13 cellular contexts compared by ENCODE assay signal in the genomic region with DNA sequence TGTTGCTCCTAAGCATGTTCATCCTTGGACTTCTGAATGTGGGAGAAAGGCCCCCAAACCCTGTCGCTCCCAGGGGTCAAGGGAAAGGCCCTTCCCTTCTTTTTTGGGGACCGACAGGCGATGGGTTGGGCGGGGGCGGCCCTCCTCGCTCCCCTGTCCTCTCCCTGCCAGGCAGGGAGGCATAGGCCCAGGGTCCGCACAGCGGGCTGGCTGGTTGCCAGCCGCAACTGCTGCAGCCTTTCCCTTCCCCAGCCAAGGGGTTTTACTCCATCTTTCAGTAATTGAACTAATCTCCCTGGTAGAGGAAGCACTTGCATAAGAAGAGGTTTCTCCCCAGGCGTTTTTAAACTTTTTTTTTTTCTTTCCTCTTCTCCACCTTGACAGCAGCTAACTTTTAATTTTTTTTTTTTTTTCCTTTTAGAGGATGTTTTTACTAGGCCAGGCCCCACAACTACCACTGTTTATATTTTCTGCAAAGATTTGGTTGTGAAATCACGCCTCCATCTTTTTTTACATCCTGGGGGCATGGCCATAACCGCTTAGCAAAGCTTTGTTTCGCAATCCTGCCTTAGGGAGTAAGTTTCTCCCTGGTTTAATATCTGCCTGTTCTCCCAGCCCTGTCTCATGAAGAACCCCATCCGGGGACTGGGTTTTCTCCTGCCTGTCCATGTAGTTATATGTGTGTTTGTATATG.
DNase-seq lines count a peak whose midpoint lies in the region; ATAC-seq and TF ChIP-seq lines count a peak whose summit lies in the region.
"Had no signal": no experiment of that assay in that cellular context is flagged by ENCODE, and none has a peak within 500 bp of the region (broad histone marks: within the 10 kb centered on the region; RNA-seq: fewer than 3 reads in every experiment).

No MANE protein-coding gene starts in this region.

- no peaks in the 10 kb centered on the region for H3K9me3 ChIP-seq in iPS-20b (ENCODE audit: insufficient read depth, low read depth, low read length)
- H3K9me3 ChIP-seq: neutrophil had no signal

- TF ChIP-seq CTCF in 22Rv1 (IDR thresholded peaks at IDR 0.05) (no peak), HL-60 (IDR thresholded peaks at IDR 0.05; ENCODE audit: insufficient read depth, low read length) (no peak), dorsolateral prefrontal cortex (IDR thresholded peaks at IDR 0.05 in 54 of 56, conservative IDR thresholded peaks at IDR 0.05 in 2 of 56; ENCODE audit: low read depth in 1 of 56, partially characterized antibody in 56 of 56) (no peak)

- H3K36me3 ChIP-seq in iPS-20b (ENCODE audit: insufficient read depth, low read depth, low read length): no peaks in the 10 kb centered on the region
- H3K36me3 ChIP-seq: neutrophil had no signal

- H3K4me3 Mint-ChIP-seq in stimulated activated effector memory CD8-positive, alpha-beta T cell treated with anti-CD3 and anti-CD28 coated beads, Interleukin-12 subunit alpha, Interleukin-12 subunit beta, amount 100 ng/mL, for 72 hours: no peak overlapping the region
- H3K4me3 Mint-ChIP-seq: activated CD4-positive, alpha-beta T cell treated with anti-CD3 and anti-CD28 coated beads for 36 hours; CD4-positive, CD25-positive, alpha-beta regulatory T cell; effector memory CD8-positive, alpha-beta T cell had no signal

- no peaks in the 10 kb centered on the region for H3K27me3 ChIP-seq in HL-60 (ENCODE audit: insufficient read depth, poor library complexity, severe bottlenecking)
- no peaks in the 10 kb centered on the region for H3K27me3 ChIP-seq in iPS-20b (ENCODE audit: insufficient read depth, low read length)
- H3K27me3 ChIP-seq in dorsolateral prefrontal cortex: no peaks in the 10 kb centered on the region
- H3K27me3 ChIP-seq: neutrophil had no signal

- H3K4me1 ChIP-seq in iPS-20b (ENCODE audit: insufficient read depth, low read length): peaks cover 14% of the 10 kb centered on the region; the same call in 1 of the 2 replicates

- H3K9ac ChIP-seq in iPS-20b (ENCODE audit: low read depth, low read length): peak overlapping the region; percentile 29; the same call in 1 of the 2 replicates

- H3K4me3 ChIP-seq in HL-60 (replicated peaks; ENCODE audit: insufficient read depth, low read length) (no peak overlapping the region), iPS-20b (ENCODE audit: low read length) (0 out of 2 replicates have a peak overlapping the region, but pooled peaks have one; percentile 3), dorsolateral prefrontal cortex (no peak overlapping the region)

- ATAC-seq in GM21717 (IDR thresholded peaks at IDR 0.05; ENCODE audit: unreplicated experiment): no peak
- ATAC-seq in stimulated activated effector memory CD8-positive, alpha-beta T cell treated with anti-CD3 and anti-CD28 coated beads, Interleukin-12 subunit alpha, Interleukin-12 subunit beta, amount 100 ng/mL, for 72 hours: no peak
- ATAC-seq: activated CD4-positive, alpha-beta T cell treated with anti-CD3 and anti-CD28 coated beads for 36 hours; effector memory CD8-positive, alpha-beta T cell had no signal

- peaks cover 4% of the 10 kb centered on the region for H3K9me3 Mint-ChIP-seq in stimulated activated effector memory CD8-positive, alpha-beta T cell treated with anti-CD3 and anti-CD28 coated beads, Interleukin-12 subunit alpha, Interleukin-12 subunit beta, amount 100 ng/mL, for 72 hours

- H3K27ac ChIP-seq in 22Rv1 (peak overlapping the region; percentile 52), HL-60 (replicated peaks) (no peak overlapping the region), iPS-20b (ENCODE audit: low read length) (peak overlapping the region; percentile 6), dorsolateral prefrontal cortex (no peak overlapping the region)
- H3K27ac ChIP-seq: neutrophil had no signal

- H3K4me1 Mint-ChIP-seq in stimulated activated effector memory CD8-positive, alpha-beta T cell treated with anti-CD3 and anti-CD28 coated beads, Interleukin-12 subunit alpha, Interleukin-12 subunit beta, amount 100 ng/mL, for 72 hours: no peaks in the 10 kb centered on the region
- H3K4me1 Mint-ChIP-seq: activated CD4-positive, alpha-beta T cell treated with anti-CD3 and anti-CD28 coated beads for 36 hours; CD4-positive, CD25-positive, alpha-beta regulatory T cell had no signal

- DNase-seq in HL-60 (ENCODE audit: low read depth in 1 of 2, low spot score in 1 of 2): peak; percentile 12 to 72
- DNase-seq in SKM-1 treated with dmso at 0.1 percent for 144 hours (lab: John Stamatoyannopoulos, UW; ENCODE audit: unreplicated experiment): peak; percentile 77
- no peak for DNase-seq in stimulated activated effector memory CD8-positive, alpha-beta T cell treated with anti-CD3 and anti-CD28 coated beads, Interleukin-12 subunit alpha, Interleukin-12 subunit beta, amount 100 ng/mL, for 72 hours (ENCODE audit: low spot score in 2 of 2)
- DNase-seq in dorsolateral prefrontal cortex: no peak
- no peak for DNase-seq in NCI-H128 (lab: John Stamatoyannopoulos, UW; ENCODE audit: unreplicated experiment)
- DNase-seq: activated CD4-positive, alpha-beta T cell treated with anti-CD3 and anti-CD28 coated beads for 36 hours; CD4-positive, CD25-positive, alpha-beta regulatory T cell; effector memory CD8-positive, alpha-beta T cell; NCI-H1105 treated with DMSO at 0.1 percent for 48 hours had no signal

- no peak overlapping the region for H3K27ac Mint-ChIP-seq in stimulated activated effector memory CD8-positive, alpha-beta T cell treated with anti-CD3 and anti-CD28 coated beads, Interleukin-12 subunit alpha, Interleukin-12 subunit beta, amount 100 ng/mL, for 72 hours
- H3K27ac Mint-ChIP-seq: activated CD4-positive, alpha-beta T cell treated with anti-CD3 and anti-CD28 coated beads for 36 hours; CD4-positive, CD25-positive, alpha-beta regulatory T cell; effector memory CD8-positive, alpha-beta T cell had no signal

- no peaks in the 10 kb centered on the region for H3K36me3 Mint-ChIP-seq in stimulated activated effector memory CD8-positive, alpha-beta T cell treated with anti-CD3 and anti-CD28 coated beads, Interleukin-12 subunit alpha, Interleukin-12 subunit beta, amount 100 ng/mL, for 72 hours
- H3K36me3 Mint-ChIP-seq: CD4-positive, CD25-positive, alpha-beta regulatory T cell had no signal

- intact Hi-C loops in dorsolateral prefrontal cortex (cut with DNase I): no loop called here

Comparison
In these comparisons a context has a peak if more than half of its experiments do, and no peak if none do; other contexts are left out.
1. H3K27ac ChIP-seq: peak in 22Rv1 (single experiment) and iPS-20b (single experiment); none in HL-60 (single experiment) and dorsolateral prefrontal cortex (0 of 59).
2. DNase-seq: peak in HL-60 (2 of 2) and SKM-1 treated with dmso at 0.1 percent for 144 hours (single experiment); none in stimulated activated effector memory CD8-positive, alpha-beta T cell treated with anti-CD3 and anti-CD28 coated beads, Interleukin-12 subunit alpha, Interleukin-12 subunit beta, amount 100 ng/mL, for 72 hours (0 of 2), dorsolateral prefrontal cortex (0 of 10) and NCI-H128 (single experiment).